In the genomic region with DNA sequence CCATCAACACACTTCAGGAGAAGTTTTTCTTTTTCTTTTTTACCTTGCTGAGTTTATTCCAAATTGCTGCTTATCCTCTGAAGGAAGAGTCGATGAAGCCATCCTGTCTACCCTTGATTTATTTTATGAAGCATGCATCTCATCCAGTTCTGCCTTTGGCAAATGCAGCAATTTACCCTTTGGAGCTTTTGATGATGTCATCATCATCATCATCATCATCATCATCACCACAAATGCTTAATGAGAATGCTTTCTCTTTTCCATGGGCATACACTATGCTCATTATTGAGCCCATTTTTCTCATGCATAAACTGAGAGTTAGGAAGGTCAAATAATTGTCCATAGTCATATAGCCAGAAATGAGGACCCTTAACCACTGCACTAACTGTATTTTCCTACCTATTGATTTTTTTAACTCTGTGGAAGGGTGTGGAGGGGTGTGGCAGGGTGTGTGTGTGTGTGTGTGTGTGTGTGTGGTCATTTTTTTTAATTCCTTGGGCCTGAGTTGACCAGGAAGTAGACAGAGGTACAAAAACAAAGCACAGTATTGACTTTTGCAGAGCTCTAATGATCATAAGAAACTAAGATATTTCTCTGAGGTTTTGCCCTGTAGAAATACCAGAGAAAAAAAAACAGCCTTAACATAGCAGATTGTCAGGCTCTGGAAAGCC, we compare ENCODE assay signal across 24 cellular contexts.
"Had no signal": no experiment of that assay in that cellular context is flagged by ENCODE, and none has a peak within 500 bp of the region (broad histone marks: within the 10 kb centered on the region; RNA-seq: fewer than 3 reads in every experiment).

No MANE protein-coding gene starts in this region.

- H3K79me2 ChIP-seq: hepatocyte had no signal

- H3K36me3 Mint-ChIP-seq: memory B cell; naive B cell; natural killer cell treated with Interleukin-12 subunit alpha and Interleukin-12 subunit beta and Interleukin-15 and Interleukin-18, amount 100 ng/mL, for 72 hours had no signal

- DNase-seq: effector memory CD8-positive, alpha-beta T cell; foreskin keratinocyte; heart left ventricle; pancreas; stimulated activated CD4-positive, alpha-beta T cell treated with anti-CD3 and anti-CD28 coated beads, Interleukin-12 subunit alpha, Interleukin-12 subunit beta, amount 100 ng/mL, for 4 hours; stimulated activated CD4-positive, alpha-beta T cell treated with anti-CD3 and anti-CD28 coated beads, Interleukin-1b, Interleukin-23, amount 100 ng/mL, for 48 hours; stimulated activated CD4-positive, alpha-beta T cell treated with anti-CD3 and anti-CD28 coated beads, Interleukin-4, amount 100 ng/mL, for 1 hour; stimulated activated CD8-positive, alpha-beta memory T cell treated with anti-CD3 and anti-CD28 coated beads, Interleukin-4, amount 100 ng/mL, for 48 hours; stimulated activated naive CD8-positive, alpha-beta T cell treated with anti-CD3 and anti-CD28 coated beads, Interleukin-15, amount 100 ng/mL, for 72 hours; transverse colon had no signal

- H3K4me1 Mint-ChIP-seq: stimulated activated naive CD8-positive, alpha-beta T cell treated with anti-CD3 and anti-CD28 coated beads, Interleukin-15, amount 100 ng/mL, for 72 hours had no signal

- H2AFZ ChIP-seq: hepatocyte had no signal

- ATAC-seq: effector memory CD8-positive, alpha-beta T cell; gastroesophageal sphincter; natural killer cell treated with Interleukin-12 subunit alpha and Interleukin-12 subunit beta and Interleukin-15 and Interleukin-18, amount 100 ng/mL, for 72 hours; sciatic nerve had no signal

- H3K27me3 ChIP-seq: gastroesophageal sphincter, hepatocyte, pancreas, suprapubic skin, transverse colon, vagina had no signal

- H3K9me3 Mint-ChIP-seq: effector memory CD8-positive, alpha-beta T cell; memory B cell; naive B cell; natural killer cell treated with Interleukin-12 subunit alpha and Interleukin-12 subunit beta and Interleukin-15 and Interleukin-18, amount 100 ng/mL, for 72 hours; neural crest cell; stimulated activated naive CD8-positive, alpha-beta T cell treated with anti-CD3 and anti-CD28 coated beads, Interleukin-15, amount 100 ng/mL, for 72 hours had no signal

- H3K9me3 ChIP-seq: esophagus muscularis mucosa, gastroesophageal sphincter, heart left ventricle, neutrophil, pancreas, suprapubic skin, transverse colon, vagina had no signal

- H3K27ac Mint-ChIP-seq: effector memory CD8-positive, alpha-beta T cell; memory B cell; naive B cell; natural killer cell treated with Interleukin-12 subunit alpha and Interleukin-12 subunit beta and Interleukin-15 and Interleukin-18, amount 100 ng/mL, for 72 hours; stimulated activated naive CD8-positive, alpha-beta T cell treated with anti-CD3 and anti-CD28 coated beads, Interleukin-15, amount 100 ng/mL, for 72 hours had no signal

- H3K4me1 ChIP-seq: heart left ventricle had no signal

- H3K27ac ChIP-seq: coronary artery, esophagus muscularis mucosa, foreskin keratinocyte, gastroesophageal sphincter, heart left ventricle, hepatocyte, neutrophil, pancreas, suprapubic skin, transverse colon, vagina had no signal

- H3K4me2 ChIP-seq: hepatocyte, smooth muscle cell had no signal

- H3K4me3 Mint-ChIP-seq: effector memory CD8-positive, alpha-beta T cell; memory B cell; naive B cell; natural killer cell treated with Interleukin-12 subunit alpha and Interleukin-12 subunit beta and Interleukin-15 and Interleukin-18, amount 100 ng/mL, for 72 hours; neural crest cell; stimulated activated naive CD8-positive, alpha-beta T cell treated with anti-CD3 and anti-CD28 coated beads, Interleukin-15, amount 100 ng/mL, for 72 hours had no signal

- H3K36me3 ChIP-seq: esophagus muscularis mucosa, gastroesophageal sphincter, heart left ventricle, neutrophil, pancreas, suprapubic skin, transverse colon, vagina had no signal

- H3K4me3 ChIP-seq: coronary artery, esophagus muscularis mucosa, gastroesophageal sphincter, heart left ventricle, hepatocyte, lung, pancreas, smooth muscle cell, suprapubic skin, transverse colon, vagina had no signal
